17 cellular contexts compared by ENCODE assay signal in genomic region chr15:48579945-48580671, GRCh38.
DNase-seq lines count a peak whose midpoint lies in the region; ATAC-seq and TF ChIP-seq lines count a peak whose summit lies in the region.
"Had no signal": no experiment of that assay in that cellular context is flagged by ENCODE, and none has a peak within 500 bp of the region (broad histone marks: within the 10 kb centered on the region; RNA-seq: fewer than 3 reads in every experiment).

No MANE protein-coding gene starts in this region.

- H3K36me3 Mint-ChIP-seq in glutamatergic neuron (ENCODE audit: unreplicated experiment) = no peaks in the 10 kb centered on the region
- no peaks in the 10 kb centered on the region for H3K36me3 Mint-ChIP-seq in activated CD4-positive, alpha-beta T cell treated with anti-CD3 and anti-CD28 coated beads for 36 hours (ENCODE audit: low read depth)

- H3K36me3 ChIP-seq in SJSA1 = peaks cover 42% of the 10 kb centered on the region
- H3K36me3 ChIP-seq in fibroblast of lung (ENCODE audit: control insufficient read depth, insufficient read depth, low read length) = peaks cover 3% of the 10 kb centered on the region

- peak; percentile 77 for ATAC-seq in omental fat pad (ENCODE audit: low FRiP score)
- ATAC-seq in HG02970 (IDR thresholded peaks at IDR 0.05; ENCODE audit: low FRiP score, unreplicated experiment) = no peak
- no peak for ATAC-seq in activated CD4-positive, alpha-beta T cell treated with anti-CD3 and anti-CD28 coated beads for 36 hours
- ATAC-seq: activated CD4-positive, CD25-positive, alpha-beta regulatory T cell treated with anti-CD3 and anti-CD28 coated beads, Interleukin-2, amount 50 U/mL, for 24 hours; PC-3; stimulated activated naive CD8-positive, alpha-beta T cell treated with anti-CD3 and anti-CD28 coated beads, Interleukin-15, amount 100 ng/mL, for 72 hours had no signal

- H3K27ac Mint-ChIP-seq in glutamatergic neuron (ENCODE audit: unreplicated experiment) = no peak overlapping the region
- H3K27ac Mint-ChIP-seq in activated CD4-positive, alpha-beta T cell treated with anti-CD3 and anti-CD28 coated beads for 36 hours = no peak overlapping the region
- H3K27ac Mint-ChIP-seq: H9; stimulated activated naive CD8-positive, alpha-beta T cell treated with anti-CD3 and anti-CD28 coated beads, Interleukin-15, amount 100 ng/mL, for 72 hours had no signal

- H3K27me3 ChIP-seq in SJSA1 (replicated peaks) = no peaks in the 10 kb centered on the region
- no peaks in the 10 kb centered on the region for H3K27me3 ChIP-seq in fibroblast of lung (ENCODE audit: control insufficient read depth, insufficient read depth, low read length)

- TF ChIP-seq CTCF in AG10803 (conservative IDR thresholded peaks at IDR 0.05; ENCODE audit: low read length) (no peak), fibroblast of lung (conservative IDR thresholded peaks at IDR 0.05 in 1 of 2, IDR thresholded peaks at IDR 0.05 in 1 of 2; ENCODE audit: low read depth in 1 of 2, low read length in 2 of 2) (no peak), omental fat pad (IDR thresholded peaks at IDR 0.05) (no peak), glutamatergic neuron (IDR thresholded peaks at IDR 0.05; ENCODE audit: partially characterized antibody, unreplicated experiment) (no peak)

- peak overlapping the region; percentile 15 for H3K27ac ChIP-seq in SJSA1
- peak overlapping the region; percentile 40 for H3K27ac ChIP-seq in fibroblast of lung (ENCODE audit: insufficient read depth, low read length)

- no peaks in the 10 kb centered on the region for H3K9me3 Mint-ChIP-seq in glutamatergic neuron (ENCODE audit: unreplicated experiment)
- no peaks in the 10 kb centered on the region for H3K9me3 Mint-ChIP-seq in activated CD4-positive, alpha-beta T cell treated with anti-CD3 and anti-CD28 coated beads for 36 hours (ENCODE audit: low read depth)
- H3K9me3 Mint-ChIP-seq: central memory CD8-positive, alpha-beta T cell; H9; stimulated activated naive CD8-positive, alpha-beta T cell treated with anti-CD3 and anti-CD28 coated beads, Interleukin-15, amount 100 ng/mL, for 72 hours had no signal

- H3K79me2 ChIP-seq in fibroblast of lung (ENCODE audit: control insufficient read depth, insufficient read depth, low read length) = peaks cover 31% of the 10 kb centered on the region

- DNase-seq in AG10803 (ENCODE audit: low read depth) = peak; percentile 48
- DNase-seq in SJSA1 (ENCODE audit: low read depth in 1 of 2, low spot score in 2 of 2) = no peak
- peak in 1 of 2 donors; percentile 50 for DNase-seq in fibroblast of lung (ENCODE audit: low read depth in 2 of 2)
- DNase-seq in omental fat pad (ENCODE audit: low spot score) = no peak
- DNase-seq in glutamatergic neuron = no peak
- no peak for DNase-seq in OCI-M2 (lab: John Stamatoyannopoulos, UW; ENCODE audit: unreplicated experiment)
- no peak for DNase-seq in activated CD4-positive, alpha-beta T cell treated with anti-CD3 and anti-CD28 coated beads for 36 hours
- DNase-seq: activated naive CD4-positive, alpha-beta T cell treated with anti-CD3 and anti-CD28 coated beads, Interleukin-2, amount 50 U/mL, for 16 hours; DMS153; H9; NCI-H146; PC-3; small intestine; stimulated activated naive CD8-positive, alpha-beta T cell treated with anti-CD3 and anti-CD28 coated beads, Interleukin-15, amount 100 ng/mL, for 72 hours had no signal

- CTCF ChIA-PET in activated CD4-positive, alpha-beta T cell treated with anti-CD3 and anti-CD28 coated beads for 36 hours (lab: Charles Lee) = interaction anchor here (1.1 to 2.2 kb wide), 2 partner anchors 18 to 228 kb away, joined by 3 to 5 read pairs; no protein-coding TSS in a partner anchor

- H3K4me3 ChIP-seq in AG10803 (ENCODE audit: low read length) = peak overlapping the region; percentile 16
- H3K4me3 ChIP-seq in SJSA1 = no peak overlapping the region
- H3K4me3 ChIP-seq in fibroblast of lung (replicated peaks in 1 of 4; ENCODE audit: control extremely low read depth in 1 of 4, insufficient read depth in 1 of 4, low read depth in 3 of 4, low read length in 4 of 4) = peak overlapping the region in 1 of 4 experiments; percentile 31

- no peaks in the 10 kb centered on the region for H3K4me1 Mint-ChIP-seq in glutamatergic neuron (ENCODE audit: low read depth, unreplicated experiment)
- H3K4me1 Mint-ChIP-seq in activated CD4-positive, alpha-beta T cell treated with anti-CD3 and anti-CD28 coated beads for 36 hours = no peaks in the 10 kb centered on the region
- H3K4me1 Mint-ChIP-seq: central memory CD8-positive, alpha-beta T cell; H9; stimulated activated naive CD8-positive, alpha-beta T cell treated with anti-CD3 and anti-CD28 coated beads, Interleukin-15, amount 100 ng/mL, for 72 hours had no signal

- intact Hi-C loops in activated CD4-positive, alpha-beta T cell treated with anti-CD3 and anti-CD28 coated beads for 36 hours (cut with DNase I, micrococcal nuclease) = no loop called here

- H3K4me1 ChIP-seq in SJSA1 (replicated peaks) = peaks cover 71% of the 10 kb centered on the region
- H3K4me1 ChIP-seq in fibroblast of lung (ENCODE audit: control insufficient read depth, extremely low read depth, insufficient read depth, low read length) = peaks cover 11% of the 10 kb centered on the region

- H3K9me3 ChIP-seq in SJSA1 (replicated peaks) (no peaks in the 10 kb centered on the region), fibroblast of lung (ENCODE audit: control insufficient read depth, insufficient read depth, low read depth, low read length) (no peaks in the 10 kb centered on the region)

- H3K4me3 Mint-ChIP-seq in glutamatergic neuron (ENCODE audit: unreplicated experiment) = no peak overlapping the region
- no peak overlapping the region for H3K4me3 Mint-ChIP-seq in activated CD4-positive, alpha-beta T cell treated with anti-CD3 and anti-CD28 coated beads for 36 hours
- H3K4me3 Mint-ChIP-seq: central memory CD8-positive, alpha-beta T cell; H9; stimulated activated naive CD8-positive, alpha-beta T cell treated with anti-CD3 and anti-CD28 coated beads, Interleukin-15, amount 100 ng/mL, for 72 hours had no signal

- H3K4me2 ChIP-seq in fibroblast of lung (ENCODE audit: extremely low read depth, insufficient read depth, low read length) = peak overlapping the region; percentile 79

- H4K20me1 ChIP-seq in fibroblast of lung (ENCODE audit: control insufficient read depth, extremely low read depth, insufficient read depth, low read length) = no peaks in the 10 kb centered on the region

- H2AFZ ChIP-seq in fibroblast of lung (ENCODE audit: low read length) = no peak overlapping the region

- no peak overlapping the region for H3K9ac ChIP-seq in fibroblast of lung (ENCODE audit: insufficient read depth, low read length)

- POLR2A ChIA-PET in activated CD4-positive, alpha-beta T cell treated with anti-CD3 and anti-CD28 coated beads for 36 hours (lab: Charles Lee) = no interaction called here

- H3K27me3 Mint-ChIP-seq in glutamatergic neuron (ENCODE audit: unreplicated experiment) = no peaks in the 10 kb centered on the region
- peaks cover 1% of the 10 kb centered on the region for H3K27me3 Mint-ChIP-seq in activated CD4-positive, alpha-beta T cell treated with anti-CD3 and anti-CD28 coated beads for 36 hours
- H3K27me3 Mint-ChIP-seq: stimulated activated naive CD8-positive, alpha-beta T cell treated with anti-CD3 and anti-CD28 coated beads, Interleukin-15, amount 100 ng/mL, for 72 hours had no signal
